10 cellular contexts compared by ENCODE assay signal in the genomic region with DNA sequence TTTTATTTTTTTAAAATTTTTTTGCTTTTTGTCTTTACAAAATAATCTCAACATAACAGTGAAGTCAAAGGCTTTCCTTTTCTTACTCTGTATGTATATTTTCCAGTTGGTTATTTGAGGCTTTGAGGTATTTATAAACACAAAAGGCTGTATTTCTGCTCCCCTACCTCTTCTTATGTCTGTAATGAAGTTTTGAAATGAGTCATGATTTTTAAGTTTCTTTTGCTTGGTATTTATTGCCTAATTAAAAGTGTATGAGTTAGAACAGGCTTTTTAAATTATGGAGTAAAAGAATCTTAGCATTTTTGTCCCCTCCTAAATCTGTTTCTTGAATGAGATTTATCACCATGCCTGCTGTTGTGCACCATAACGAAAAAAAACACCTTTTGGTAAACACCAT.
A peak's percentile ranks its signal among the peaks of the same experiment; 100 is the strongest.
DNase-seq lines count a peak whose midpoint lies in the region; ATAC-seq and TF ChIP-seq lines count a peak whose summit lies in the region.
"Had no signal": no experiment of that assay in that cellular context is flagged by ENCODE, and none has a peak within 500 bp of the region (broad histone marks: within the 10 kb centered on the region; RNA-seq: fewer than 3 reads in every experiment).

No MANE protein-coding gene starts in this region.

- no peak overlapping the region for H2BK5ac ChIP-seq in trophoblast cell (ENCODE audit: low read depth, low read length, poor library complexity)

- no peaks in the 10 kb centered on the region for H3K27me3 Mint-ChIP-seq in effector memory CD8-positive, alpha-beta T cell
- H3K27me3 Mint-ChIP-seq in endothelial cell (ENCODE audit: unreplicated experiment): no peaks in the 10 kb centered on the region

- no peak overlapping the region for H4K91ac ChIP-seq in trophoblast cell (ENCODE audit: low read depth, low read length)

- H3K36me3 ChIP-seq in tibial nerve (peaks cover 0 to 33% (median 0%) of the 10 kb centered on the region in 3 donors), trophoblast cell (ENCODE audit: control insufficient read depth in 1 of 2, insufficient read depth in 2 of 2, low read length in 2 of 2) (no peaks in the 10 kb centered on the region)

- peak; percentile 43 for ATAC-seq in GM18861 (IDR thresholded peaks at IDR 0.05; ENCODE audit: unreplicated experiment)
- ATAC-seq in GM21528 (IDR thresholded peaks at IDR 0.05; ENCODE audit: low FRiP score, unreplicated experiment): peak; percentile 46
- peak; percentile 52 for ATAC-seq in HG03378 (IDR thresholded peaks at IDR 0.05; ENCODE audit: unreplicated experiment)
- ATAC-seq in effector memory CD8-positive, alpha-beta T cell (replicated peaks): peak; percentile 13
- ATAC-seq: left ventricle myocardium superior had no signal

- H2BK120ac ChIP-seq in trophoblast cell (ENCODE audit: insufficient read depth, low read length, poor library complexity): no peak overlapping the region

- H3K79me1 ChIP-seq in trophoblast cell (ENCODE audit: low read length): no peaks in the 10 kb centered on the region

- H3K9me3 Mint-ChIP-seq in effector memory CD8-positive, alpha-beta T cell: no peaks in the 10 kb centered on the region
- no peaks in the 10 kb centered on the region for H3K9me3 Mint-ChIP-seq in endothelial cell (ENCODE audit: unreplicated experiment)

- H2AFZ ChIP-seq in trophoblast cell (ENCODE audit: insufficient read depth, low read length, poor library complexity): no peak overlapping the region

- H3K4me2 ChIP-seq in trophoblast cell (ENCODE audit: low read length): no peak overlapping the region

- peak overlapping the region; percentile 17 to 56 for H3K4me3 Mint-ChIP-seq in effector memory CD8-positive, alpha-beta T cell
- no peak overlapping the region for H3K4me3 Mint-ChIP-seq in endothelial cell (ENCODE audit: unreplicated experiment)

- no peak for TF ChIP-seq POLR2A in tibial nerve (IDR thresholded peaks at IDR 0.05)

- no peak for TF ChIP-seq CTCF in tibial nerve (IDR thresholded peaks at IDR 0.05)
- TF ChIP-seq CTCF in endothelial cell (IDR thresholded peaks at IDR 0.05; ENCODE audit: unreplicated experiment): no peak

- no peak overlapping the region for H3K18ac ChIP-seq in trophoblast cell (ENCODE audit: low read length)

- H3K27me3 ChIP-seq in tibial nerve: no peaks in the 10 kb centered on the region
- no peaks in the 10 kb centered on the region for H3K27me3 ChIP-seq in trophoblast cell (ENCODE audit: insufficient read depth, low read length)

- no peak overlapping the region for H2AK5ac ChIP-seq in trophoblast cell (ENCODE audit: low read length)

- H3K14ac ChIP-seq in trophoblast cell (ENCODE audit: low read length): no peak overlapping the region

- peaks cover 24 to 45% of the 10 kb centered on the region in 2 donors for H3K4me1 Mint-ChIP-seq in effector memory CD8-positive, alpha-beta T cell (ENCODE audit: low read depth in 2 of 2)
- H3K4me1 Mint-ChIP-seq in endothelial cell (ENCODE audit: unreplicated experiment): no peaks in the 10 kb centered on the region

- H3K9me3 ChIP-seq in tibial nerve (no peaks in the 10 kb centered on the region), trophoblast cell (ENCODE audit: insufficient read depth, low read depth, low read length) (no peaks in the 10 kb centered on the region)

- no peaks in the 10 kb centered on the region for H3K79me2 ChIP-seq in trophoblast cell (ENCODE audit: control insufficient read depth, insufficient read depth, low read length, poor library complexity)

- no peak overlapping the region for H3K23ac ChIP-seq in trophoblast cell (ENCODE audit: low read length)

- no peak overlapping the region for H3K4ac ChIP-seq in trophoblast cell (ENCODE audit: low read depth, low read length)

- no peak overlapping the region for H4K12ac ChIP-seq in trophoblast cell (ENCODE audit: low read depth, low read length)

- WGBS in tibial nerve, 2 donors: 78 to 83% methylated on average over 1 of the region's 1 CpG
- no CpG with 5 or more reads among the region's 1 CpG for WGBS in trophoblast cell (ENCODE audit: extremely low coverage, insufficient coverage, insufficient read length)

- H3K9ac ChIP-seq in trophoblast cell (ENCODE audit: low read length): no peak overlapping the region

- DNase-seq in effector memory CD8-positive, alpha-beta T cell: no peak
- DNase-seq in tibial nerve (ENCODE audit: low spot score in 2 of 2): no peak
- DNase-seq in endothelial cell (ENCODE audit: low spot score): no peak
- DNase-seq in NCI-H187 treated with DMSO at 0.1 percent for 48 hours (lab: John Stamatoyannopoulos, UW): no peak
- DNase-seq in trophoblast cell: no peak
- DNase-seq: left ventricle myocardium superior, NCI-H2171 had no signal

- H4K8ac ChIP-seq in trophoblast cell (ENCODE audit: low read depth, low read length): no peak overlapping the region

- H3K4me1 ChIP-seq in tibial nerve: no peaks in the 10 kb centered on the region
- H3K4me1 ChIP-seq in trophoblast cell (ENCODE audit: control insufficient read depth in 1 of 2, insufficient read depth in 2 of 2, low read length in 2 of 2): peaks cover 0 to 7% of the 10 kb centered on the region in 2 experiments

- H3K4me3 ChIP-seq in tibial nerve (no peak overlapping the region), trophoblast cell (ENCODE audit: low read depth, low read length) (no peak overlapping the region)

- peaks cover 22% of the 10 kb centered on the region for H3K36me3 Mint-ChIP-seq in effector memory CD8-positive, alpha-beta T cell (ENCODE audit: insufficient read depth)
- H3K36me3 Mint-ChIP-seq in endothelial cell (ENCODE audit: low read depth, unreplicated experiment): no peaks in the 10 kb centered on the region

- peak overlapping the region; percentile 69 to 92 for H3K27ac Mint-ChIP-seq in effector memory CD8-positive, alpha-beta T cell
- H3K27ac Mint-ChIP-seq in endothelial cell (ENCODE audit: unreplicated experiment): no peak overlapping the region

- H2BK12ac ChIP-seq in trophoblast cell (ENCODE audit: low read length): no peak overlapping the region

- no peak overlapping the region for H3K27ac ChIP-seq in tibial nerve
- no peak overlapping the region for H3K27ac ChIP-seq in trophoblast cell (ENCODE audit: low read depth, low read length)

- TF ChIP-seq EP300 in tibial nerve (IDR thresholded peaks at IDR 0.05): no peak
